ENCODE assay signal across 8 cellular contexts in genomic region chrX:134764202-134764785, GRCh38. TPM values are rescaled to one million over a fixed set of nuclear protein-coding genes. Genes with fewer than 3 reads are reported as not detected.
DNase-seq lines count a peak whose midpoint lies in the region; ATAC-seq and TF ChIP-seq lines count a peak whose summit lies in the region.

No MANE protein-coding gene starts in this region.

- WGBS in sigmoid colon, 2 donors, result 41 to 55% methylated on average over 6 of the region's 6 CpGs

- H3K27me3 Mint-ChIP-seq in effector memory CD8-positive, alpha-beta T cell, result no peaks in the 10 kb centered on the region
- H3K27me3 Mint-ChIP-seq in stimulated activated memory B cell treated with anti-CD40 and anti-IgM and Interleukin-4, amounts not matched to agents 10 μg/mL and 1 μg/mL and 100 μg/mL, for 72 hours, result no peaks in the 10 kb centered on the region

- TF ChIP-seq EP300 in sigmoid colon (IDR thresholded peaks at IDR 0.05), result no peak

- no peaks in the 10 kb centered on the region for H3K9me3 ChIP-seq in sigmoid colon

- no peak overlapping the region for H3K4me3 Mint-ChIP-seq in effector memory CD8-positive, alpha-beta T cell
- H3K4me3 Mint-ChIP-seq in stimulated activated memory B cell treated with anti-CD40 and anti-IgM and Interleukin-4, amounts not matched to agents 10 μg/mL and 1 μg/mL and 100 μg/mL, for 72 hours, result no peak overlapping the region

- no peak for TF ChIP-seq CTCF in sigmoid colon (IDR thresholded peaks at IDR 0.05)

- H3K36me3 ChIP-seq in sigmoid colon, result no peaks in the 10 kb centered on the region

- no peaks in the 10 kb centered on the region for H3K27me3 ChIP-seq in sigmoid colon

- peaks cover 11% of the 10 kb centered on the region for H3K36me3 Mint-ChIP-seq in effector memory CD8-positive, alpha-beta T cell (ENCODE audit: insufficient read depth)
- no peaks in the 10 kb centered on the region for H3K36me3 Mint-ChIP-seq in stimulated activated memory B cell treated with anti-CD40 and anti-IgM and Interleukin-4, amounts not matched to agents 10 μg/mL and 1 μg/mL and 100 μg/mL, for 72 hours

- H3K9me3 Mint-ChIP-seq in effector memory CD8-positive, alpha-beta T cell, result no peaks in the 10 kb centered on the region
- no peaks in the 10 kb centered on the region for H3K9me3 Mint-ChIP-seq in stimulated activated memory B cell treated with anti-CD40 and anti-IgM and Interleukin-4, amounts not matched to agents 10 μg/mL and 1 μg/mL and 100 μg/mL, for 72 hours

- H3K4me3 ChIP-seq in sigmoid colon, result no peak overlapping the region

- peak overlapping the region in 1 of 2 donors; percentile 30 for H3K27ac Mint-ChIP-seq in effector memory CD8-positive, alpha-beta T cell
- H3K27ac Mint-ChIP-seq in stimulated activated memory B cell treated with anti-CD40 and anti-IgM and Interleukin-4, amounts not matched to agents 10 μg/mL and 1 μg/mL and 100 μg/mL, for 72 hours, result no peak overlapping the region

- no peak overlapping the region for H3K27ac ChIP-seq in sigmoid colon

- ATAC-seq in effector memory CD8-positive, alpha-beta T cell (replicated peaks), result peak; percentile 54
- no peak for ATAC-seq in stimulated activated memory B cell treated with anti-CD40 and anti-IgM and Interleukin-4, amounts not matched to agents 10 μg/mL and 1 μg/mL and 100 μg/mL, for 72 hours
- no peak for ATAC-seq in left lobe of liver

- DNase-seq in EL (peak; percentile 40), HCEC 1CT (peak; percentile 32), NCI-H524 (lab: John Stamatoyannopoulos, UW) (peak; percentile 74 to 92), sigmoid colon (no peak), left lobe of liver (ENCODE audit: low spot score) (no peak), activated gamma-delta T cell (lab: John Stamatoyannopoulos, UW) (no peak)
- DNase-seq in effector memory CD8-positive, alpha-beta T cell, result no peak

- H3K4me1 ChIP-seq in sigmoid colon, result no peaks in the 10 kb centered on the region

- TF ChIP-seq POLR2A in sigmoid colon (IDR thresholded peaks at IDR 0.05), result no peak

- peaks cover 0 to 4% of the 10 kb centered on the region in 2 donors for H3K4me1 Mint-ChIP-seq in effector memory CD8-positive, alpha-beta T cell (ENCODE audit: low read depth in 2 of 2)
- no peaks in the 10 kb centered on the region for H3K4me1 Mint-ChIP-seq in stimulated activated memory B cell treated with anti-CD40 and anti-IgM and Interleukin-4, amounts not matched to agents 10 μg/mL and 1 μg/mL and 100 μg/mL, for 72 hours

- intact Hi-C loops in sigmoid colon (cut with DNase I), result no loop called here

RNA-seq across cellular contexts. Expression of gene PABIR2, which starts 32.7 kb away (rescaled TPM):
- 10 to 100 TPM in 3 of 4 donors, 1 to 10 TPM in 1; 8.2 to 16.9 (median 13.8) TPM for total RNA-seq in sigmoid colon
- polyA plus RNA-seq in sigmoid colon, result 10 to 100 TPM; 13.4 to 20.6 (median 16.2) TPM
- total RNA-seq in left lobe of liver, result 4.8 TPM

Comparison
In these comparisons a context has a peak if more than half of its experiments do, and no peak if none do; other contexts are left out.
1. DNase-seq: peak in EL (single experiment), HCEC 1CT (single experiment) and NCI-H524 (2 of 2); none in effector memory CD8-positive, alpha-beta T cell (0 of 3), sigmoid colon (single experiment), left lobe of liver (single experiment) and activated gamma-delta T cell (single experiment).